In the genomic region with DNA sequence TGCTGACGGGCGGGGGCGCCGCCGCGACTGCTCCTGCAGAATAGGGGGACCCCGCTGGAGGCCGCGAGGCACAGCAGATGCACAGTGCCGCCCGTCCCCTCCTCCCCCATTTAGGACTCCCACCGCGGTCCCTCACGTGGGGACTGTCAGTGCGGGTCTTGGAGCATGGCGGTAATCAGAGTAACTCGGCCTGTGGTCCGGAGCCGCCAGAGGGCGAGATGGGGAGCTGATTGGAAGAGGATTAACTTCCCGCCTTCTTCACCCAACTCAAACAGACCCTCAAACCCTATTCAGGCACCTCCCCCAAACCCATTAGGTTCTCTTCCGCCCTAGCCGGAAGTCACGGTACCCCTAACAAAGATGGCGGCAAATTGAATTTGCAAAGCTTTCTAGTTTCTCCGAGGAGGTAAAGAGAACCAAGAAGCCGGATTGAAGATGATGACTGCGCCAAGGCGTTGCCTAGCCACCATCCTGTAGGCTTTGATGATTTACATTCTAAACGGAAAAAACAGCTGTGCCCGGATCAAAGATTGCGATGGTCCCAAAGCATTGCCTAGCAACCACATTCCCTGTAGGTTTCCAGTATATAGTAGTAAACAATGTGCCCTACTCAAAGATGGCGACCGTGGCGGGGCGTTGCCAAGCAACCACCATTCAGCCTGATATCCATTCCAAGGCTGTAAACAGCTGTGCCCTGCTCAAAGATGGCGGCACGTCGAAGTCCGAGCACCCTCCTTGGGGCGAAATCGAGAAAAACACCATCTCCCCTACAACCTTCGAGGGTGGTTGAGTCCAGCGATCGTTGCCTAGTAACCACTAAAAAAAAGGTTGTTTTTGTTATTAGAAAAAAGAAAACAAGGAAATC, we compare ENCODE assay signal across 1 cellular context.
TF ChIP-seq lines count a peak whose summit lies in the region.

A gene with protein sequence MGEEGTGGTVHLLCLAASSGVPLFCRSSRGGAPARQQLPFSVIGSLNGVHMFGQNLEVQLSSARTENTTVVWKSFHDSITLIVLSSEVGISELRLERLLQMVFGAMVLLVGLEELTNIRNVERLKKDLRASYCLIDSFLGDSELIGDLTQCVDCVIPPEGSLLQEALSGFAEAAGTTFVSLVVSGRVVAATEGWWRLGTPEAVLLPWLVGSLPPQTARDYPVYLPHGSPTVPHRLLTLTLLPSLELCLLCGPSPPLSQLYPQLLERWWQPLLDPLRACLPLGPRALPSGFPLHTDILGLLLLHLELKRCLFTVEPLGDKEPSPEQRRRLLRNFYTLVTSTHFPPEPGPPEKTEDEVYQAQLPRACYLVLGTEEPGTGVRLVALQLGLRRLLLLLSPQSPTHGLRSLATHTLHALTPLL (minus strand): TSS at position 296 of the 865 bp plus-strand sequence. CDS start 186 bp downstream, at position 110.

TF ChIP-seq in SK-N-SH, 30 proteins besides CTCF, POLR2A, EP300 and RAD21 (continued from another document):
- TF ChIP-seq, protein P1, sequence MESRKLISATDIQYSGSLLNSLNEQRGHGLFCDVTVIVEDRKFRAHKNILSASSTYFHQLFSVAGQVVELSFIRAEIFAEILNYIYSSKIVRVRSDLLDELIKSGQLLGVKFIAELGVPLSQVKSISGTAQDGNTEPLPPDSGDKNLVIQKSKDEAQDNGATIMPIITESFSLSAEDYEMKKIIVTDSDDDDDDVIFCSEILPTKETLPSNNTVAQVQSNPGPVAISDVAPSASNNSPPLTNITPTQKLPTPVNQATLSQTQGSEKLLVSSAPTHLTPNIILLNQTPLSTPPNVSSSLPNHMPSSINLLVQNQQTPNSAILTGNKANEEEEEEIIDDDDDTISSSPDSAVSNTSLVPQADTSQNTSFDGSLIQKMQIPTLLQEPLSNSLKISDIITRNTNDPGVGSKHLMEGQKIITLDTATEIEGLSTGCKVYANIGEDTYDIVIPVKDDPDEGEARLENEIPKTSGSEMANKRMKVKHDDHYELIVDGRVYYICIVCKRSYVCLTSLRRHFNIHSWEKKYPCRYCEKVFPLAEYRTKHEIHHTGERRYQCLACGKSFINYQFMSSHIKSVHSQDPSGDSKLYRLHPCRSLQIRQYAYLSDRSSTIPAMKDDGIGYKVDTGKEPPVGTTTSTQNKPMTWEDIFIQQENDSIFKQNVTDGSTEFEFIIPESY (IDR thresholded peaks at IDR 0.05; ENCODE audit: borderline replicate concordance, low read depth): no peak
- TF ChIP-seq, protein P2, sequence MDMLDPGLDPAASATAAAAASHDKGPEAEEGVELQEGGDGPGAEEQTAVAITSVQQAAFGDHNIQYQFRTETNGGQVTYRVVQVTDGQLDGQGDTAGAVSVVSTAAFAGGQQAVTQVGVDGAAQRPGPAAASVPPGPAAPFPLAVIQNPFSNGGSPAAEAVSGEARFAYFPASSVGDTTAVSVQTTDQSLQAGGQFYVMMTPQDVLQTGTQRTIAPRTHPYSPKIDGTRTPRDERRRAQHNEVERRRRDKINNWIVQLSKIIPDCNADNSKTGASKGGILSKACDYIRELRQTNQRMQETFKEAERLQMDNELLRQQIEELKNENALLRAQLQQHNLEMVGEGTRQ (IDR thresholded peaks at IDR 0.05; ENCODE audit: borderline replicate concordance, low read depth, low read length): no peak
- TF ChIP-seq TEAD4 (IDR thresholded peaks at IDR 0.05; ENCODE audit: borderline replicate concordance, insufficient read depth) (0 out of 2 replicates have a peak, but pooled peaks have one; percentile 30), EZH2phosphoT487 (IDR thresholded peaks at IDR 0.05; ENCODE audit: borderline replicate concordance, low read depth) (no peak), TCF12 (IDR thresholded peaks at IDR 0.05) (peak; percentile 27; the same call in 1 of the 2 replicates), TAF1 (IDR thresholded peaks at IDR 0.05; ENCODE audit: borderline replicate concordance, low read depth, low read length) (peak; percentile 83), CHD2 (IDR thresholded peaks at IDR 0.05; ENCODE audit: low read length, partially characterized antibody) (peak; percentile 48), ELF1 (IDR thresholded peaks at IDR 0.05) (peak; percentile 74; the same call in 1 of the 2 replicates), POLR2AphosphoS5 (IDR thresholded peaks at IDR 0.05; ENCODE audit: low read depth, low read length) (0 out of 2 replicates have a peak, but pooled peaks have one; percentile 29), MXI1 (IDR thresholded peaks at IDR 0.05; ENCODE audit: low read depth, low read length) (peak; percentile 97), NRF1 (IDR thresholded peaks at IDR 0.05; ENCODE audit: low read depth, low read length) (no peak), FOXJ3 (CRISPR knock-in tag; IDR thresholded peaks at IDR 0.05) (peak; percentile 83), NFIC (IDR thresholded peaks at IDR 0.05; ENCODE audit: borderline replicate concordance) (no peak), RXRA (IDR thresholded peaks at IDR 0.05; ENCODE audit: borderline replicate concordance, low read depth) (no peak), YY1 (IDR thresholded peaks at IDR 0.05; ENCODE audit: low read depth) (peak; percentile 99), SIN3A (IDR thresholded peaks at IDR 0.05; ENCODE audit: borderline replicate concordance, low read depth, low read length) (peak; percentile 68; the same call in 1 of the 2 replicates), RFX5 (IDR thresholded peaks at IDR 0.05; ENCODE audit: low read length) (no peak), FOSL2 (IDR thresholded peaks at IDR 0.05; ENCODE audit: borderline replicate concordance, low read depth) (no peak), GABPA (IDR thresholded peaks at IDR 0.05; ENCODE audit: low read depth) (peak; percentile 93), JUND (IDR thresholded peaks at IDR 0.05) (peak; percentile 7; the same call in 1 of the 2 replicates), SMC3 (IDR thresholded peaks at IDR 0.05; ENCODE audit: low read depth, low read length) (no peak; the same call in none of the 2 replicates), MEF2A (IDR thresholded peaks at IDR 0.05; ENCODE audit: borderline replicate concordance, low read depth) (no peak), GATA2 (CRISPR knock-in tag; IDR thresholded peaks at IDR 0.05) (peak; percentile 34; the same call in 1 of the 2 replicates)
- TF ChIP-seq, protein P3, sequence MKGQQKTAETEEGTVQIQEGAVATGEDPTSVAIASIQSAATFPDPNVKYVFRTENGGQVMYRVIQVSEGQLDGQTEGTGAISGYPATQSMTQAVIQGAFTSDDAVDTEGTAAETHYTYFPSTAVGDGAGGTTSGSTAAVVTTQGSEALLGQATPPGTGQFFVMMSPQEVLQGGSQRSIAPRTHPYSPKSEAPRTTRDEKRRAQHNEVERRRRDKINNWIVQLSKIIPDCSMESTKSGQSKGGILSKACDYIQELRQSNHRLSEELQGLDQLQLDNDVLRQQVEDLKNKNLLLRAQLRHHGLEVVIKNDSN (IDR thresholded peaks at IDR 0.05; ENCODE audit: borderline replicate concordance, low read depth): peak; percentile 17; the same call in 1 of the 2 replicates
- TF ChIP-seq, protein P4, sequence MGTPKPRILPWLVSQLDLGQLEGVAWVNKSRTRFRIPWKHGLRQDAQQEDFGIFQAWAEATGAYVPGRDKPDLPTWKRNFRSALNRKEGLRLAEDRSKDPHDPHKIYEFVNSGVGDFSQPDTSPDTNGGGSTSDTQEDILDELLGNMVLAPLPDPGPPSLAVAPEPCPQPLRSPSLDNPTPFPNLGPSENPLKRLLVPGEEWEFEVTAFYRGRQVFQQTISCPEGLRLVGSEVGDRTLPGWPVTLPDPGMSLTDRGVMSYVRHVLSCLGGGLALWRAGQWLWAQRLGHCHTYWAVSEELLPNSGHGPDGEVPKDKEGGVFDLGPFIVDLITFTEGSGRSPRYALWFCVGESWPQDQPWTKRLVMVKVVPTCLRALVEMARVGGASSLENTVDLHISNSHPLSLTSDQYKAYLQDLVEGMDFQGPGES (IDR thresholded peaks at IDR 0.05; ENCODE audit: low read depth, low read length): no peak
